In the genomic region with DNA sequence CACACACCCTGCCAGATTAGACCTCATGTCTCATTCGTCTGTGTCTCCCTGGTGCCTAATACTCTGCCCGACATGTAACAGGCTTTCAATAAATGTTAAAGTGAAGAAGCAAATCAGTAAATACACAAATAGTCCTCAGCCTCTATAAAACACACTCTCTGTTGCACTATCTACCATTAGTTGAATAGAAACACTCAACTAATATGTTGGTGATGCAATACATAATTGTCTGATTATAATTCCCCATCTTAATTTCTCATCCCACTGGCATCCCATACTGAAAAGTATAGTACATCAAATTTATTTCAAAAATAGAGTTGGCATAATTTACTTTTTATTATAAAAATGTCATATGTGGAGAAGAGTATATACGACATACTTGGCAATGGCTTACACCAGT, we compare ENCODE assay signal across 32 cellular contexts.
"Had no signal": no experiment of that assay in that cellular context is flagged by ENCODE, and none has a peak within 500 bp of the region (broad histone marks: within the 10 kb centered on the region; RNA-seq: fewer than 3 reads in every experiment).

No MANE protein-coding gene starts in this region.

- DNase-seq: activated effector memory CD4-positive, alpha-beta T cell treated with anti-CD3 and anti-CD28 coated beads, Interleukin-2, amount 50 U/mL, for 16 hours; activated effector memory CD4-positive, alpha-beta T cell treated with Interleukin-2 at 50 U/mL for 16 hours; activated gamma-delta T cell; activated gamma-delta T cell treated with Interleukin-2 at 50 U/mL for 16 hours; activated naive CD4-positive, alpha-beta T cell; activated naive CD4-positive, alpha-beta T cell treated with anti-CD3 and anti-CD28 coated beads for 36 hours; activated naive CD4-positive, alpha-beta T cell treated with anti-CD3 and anti-CD28 coated beads, Interleukin-2, amount 10 ng/mL, durations not matched to agents 7 days and 5 days; activated naive CD4-positive, alpha-beta T cell treated with anti-CD3 and anti-CD28 coated beads, Interleukin-2, amount 50 U/mL, for 16 hours; activated naive CD4-positive, alpha-beta T cell treated with Interleukin-2 at 50 U/mL for 16 hours; activated naive CD8-positive, alpha-beta T cell treated with anti-CD3 and anti-CD28 coated beads for 36 hours; activated naive CD8-positive, alpha-beta T cell treated with anti-CD3 and anti-CD28 coated beads, Interleukin-2, amount 10 ng/mL, durations not matched to agents 7 days and 5 days; activated naive CD8-positive, alpha-beta T cell treated with anti-CD3 and anti-CD28 coated beads, Interleukin-2, amount 50 U/mL, for 24 hours; activated T-cell treated with anti-CD3 and anti-CD28 coated beads, Interleukin-2, amount 50 U/mL, for 4 hours; activated T-cell treated with anti-CD3 and anti-CD28 coated beads, Interleukin-2, amount 50 U/mL, for 48 hours; activated T-cell treated with anti-CD3 and anti-CD28 coated beads, Interleukin-2, amount 50 U/mL, for 72 hours; adrenal gland; amniotic stem cell; amygdala; anterior cingulate cortex; aorta; body of pancreas; brain microvascular endothelial cell; caudate nucleus; central memory CD4-positive, alpha-beta T cell; cerebellar nuclear complex had no signal

- H3K36me3 ChIP-seq: adrenal gland, ascending aorta, brain microvascular endothelial cell, breast epithelium, cardiac muscle cell had no signal

- H3K4me3 ChIP-seq: adrenal gland, ascending aorta, body of pancreas, breast epithelium, cardiac muscle cell had no signal

- H3K27ac ChIP-seq: adrenal gland, ascending aorta, brain microvascular endothelial cell, breast epithelium, cardiac muscle cell had no signal

- FAIRE-seq: astrocyte, bronchial epithelial cell had no signal

- ATAC-seq: activated naive CD4-positive, alpha-beta T cell treated with anti-CD3 and anti-CD28 coated beads, Interleukin-2, amount 50 U/mL, for 72 hours; activated naive CD8-positive, alpha-beta T cell treated with anti-CD3 and anti-CD28 coated beads, Interleukin-2, amount 50 U/mL, for 24 hours; activated T-cell treated with anti-CD3 and anti-CD28 coated beads, Interleukin-2, amount 50 U/mL, for 4 hours; activated T-cell treated with anti-CD3 and anti-CD28 coated beads, Interleukin-2, amount 50 U/mL, for 72 hours; activated T-helper 17 cell treated with anti-CD3 and anti-CD28 coated beads, Interleukin-2, amount 50 U/mL, for 72 hours; body of pancreas had no signal

- H3K9me3 ChIP-seq: adrenal gland, ascending aorta, body of pancreas had no signal

- H3K4me1 ChIP-seq: adrenal gland, ascending aorta, breast epithelium had no signal

- H3K27me3 ChIP-seq: adrenal gland, ascending aorta, body of pancreas, brain microvascular endothelial cell, breast epithelium, cardiac muscle cell had no signal
